9 cellular contexts compared by ENCODE assay signal in the genomic region with DNA sequence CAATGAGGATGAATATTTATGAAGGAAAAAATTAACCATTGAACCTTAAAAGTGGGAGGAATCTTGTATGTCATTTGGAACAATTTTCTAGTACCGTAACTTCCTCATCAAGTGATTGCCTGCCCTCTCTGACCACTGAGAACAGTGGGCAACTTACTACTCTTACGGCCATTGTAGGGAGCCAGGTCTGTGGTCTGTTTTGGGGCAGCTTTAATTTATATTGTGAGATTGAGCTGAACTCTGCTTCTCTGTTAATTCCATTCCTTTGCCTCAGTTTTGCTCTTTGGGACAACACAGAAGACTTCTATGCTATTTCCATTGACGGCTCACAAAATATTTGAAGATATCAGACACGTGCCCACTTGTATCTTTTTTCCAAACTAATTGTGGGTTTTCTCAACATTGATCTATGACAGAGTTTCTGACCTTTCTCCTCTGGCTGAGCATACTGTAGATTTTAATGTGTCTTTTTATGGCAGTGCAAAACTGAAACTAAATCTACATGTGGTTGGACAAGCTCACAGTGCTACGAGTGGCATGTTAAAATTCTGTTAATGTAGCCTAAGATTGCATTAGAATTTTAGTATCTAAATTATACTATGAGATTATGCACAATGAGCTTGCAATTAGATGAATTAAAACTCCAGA. TPM values are rescaled to one million over a fixed set of nuclear protein-coding genes. Genes with fewer than 3 reads are reported as not detected.
A peak's percentile ranks its signal among the peaks of the same experiment; 100 is the strongest.
DNase-seq lines count a peak whose midpoint lies in the region; ATAC-seq and TF ChIP-seq lines count a peak whose summit lies in the region.
"Had no signal": no experiment of that assay in that cellular context is flagged by ENCODE, and none has a peak within 500 bp of the region (broad histone marks: within the 10 kb centered on the region; RNA-seq: fewer than 3 reads in every experiment).

No MANE protein-coding gene starts in this region.

- H3K4me3 Mint-ChIP-seq in nephron (no peak overlapping the region), H9 (no peak overlapping the region)

- no CpG with 5 or more reads among the region's 5 CpGs for WGBS in H9 (ENCODE audit: extremely low coverage, insufficient read length, low lambda C conversion rate)

- no peaks in the 10 kb centered on the region for H3K9me3 ChIP-seq in H9 (ENCODE audit: control insufficient read depth, low read depth, low read length)

- H3K27me3 Mint-ChIP-seq in nephron (ENCODE audit: low read depth) (no peaks in the 10 kb centered on the region), H9 (ENCODE audit: low read depth) (no peaks in the 10 kb centered on the region)

- no peaks in the 10 kb centered on the region for H3K4me1 ChIP-seq in H9 (ENCODE audit: insufficient read depth, low read length)

- H2BK12ac ChIP-seq in H9 (ENCODE audit: insufficient read length, low read depth, low read length): no peak overlapping the region

- H3K4ac ChIP-seq in H9 (ENCODE audit: low read depth, low read length): no peak overlapping the region

- no peak for TF ChIP-seq CTCF in nephron (IDR thresholded peaks at IDR 0.05; ENCODE audit: unreplicated experiment in 3 of 3)
- no peak for TF ChIP-seq CTCF in H9 (conservative IDR thresholded peaks at IDR 0.05)

- H3K27me3 ChIP-seq in H9 (ENCODE audit: insufficient read depth, low read length): no peaks in the 10 kb centered on the region

- no peak overlapping the region for H4K8ac ChIP-seq in H9 (replicated peaks; ENCODE audit: insufficient read length, low read depth, low read length)

- no peak overlapping the region for H3K4me2 ChIP-seq in H9 (ENCODE audit: insufficient read depth, insufficient read length, low read length)

- ATAC-seq in GM18870 (IDR thresholded peaks at IDR 0.05; ENCODE audit: unreplicated experiment): peak; percentile 70
- peak; percentile 54 for ATAC-seq in HG03039 (IDR thresholded peaks at IDR 0.05; ENCODE audit: unreplicated experiment)
- ATAC-seq in activated naive CD4-positive, alpha-beta T cell treated with anti-CD3 and anti-CD28 coated beads, Interleukin-2, amount 50 U/mL, for 72 hours: peak; percentile 48 to 89

- H2AK5ac ChIP-seq in H9 (ENCODE audit: insufficient read length, low read length): no peak overlapping the region

- H3K9ac ChIP-seq in H9 (ENCODE audit: extremely low read depth, insufficient read length, low read length): no peak overlapping the region

- no peak overlapping the region for H4K91ac ChIP-seq in H9 (ENCODE audit: insufficient read length, low read depth, low read length)

- no peak for DNase-seq in activated naive CD4-positive, alpha-beta T cell treated with anti-CD3 and anti-CD28 coated beads, Interleukin-2, amount 50 U/mL, for 72 hours (ENCODE audit: low spot score in 2 of 2)
- DNase-seq in substantia nigra (lab: John Stamatoyannopoulos, UW): no peak
- DNase-seq in H9: no peak
- no peak for DNase-seq in cortex of kidney (lab: John Stamatoyannopoulos, UW)
- no peak for DNase-seq in NCI-H187 treated with DMSO at 0.1 percent for 48 hours (lab: John Stamatoyannopoulos, UW)

- no peak overlapping the region for H3K56ac ChIP-seq in H9 (ENCODE audit: insufficient read length, low read depth, low read length)

- H3K27ac ChIP-seq in substantia nigra (ENCODE audit: low read depth, low read length, poor library complexity, severe bottlenecking) (no peak overlapping the region), H9 (ENCODE audit: insufficient read length, low read depth, low read length) (no peak overlapping the region)
- H3K27ac ChIP-seq: HL-60 had no signal

- H3K23ac ChIP-seq in H9 (ENCODE audit: insufficient read length, low read depth, low read length): no peak overlapping the region

- H3K79me2 ChIP-seq in H9 (ENCODE audit: insufficient read depth, low read length): no peaks in the 10 kb centered on the region

- no peaks in the 10 kb centered on the region for H3K79me1 ChIP-seq in H9 (ENCODE audit: insufficient read depth, low read depth, low read length, poor library complexity, severe bottlenecking)

- no peak overlapping the region for H2AFZ ChIP-seq in H9 (ENCODE audit: low read length)

- no peaks in the 10 kb centered on the region for H3K23me2 ChIP-seq in H9 (ENCODE audit: insufficient read length, low read depth, low read length, poor library complexity, severe bottlenecking)

- no peaks in the 10 kb centered on the region for H4K20me1 ChIP-seq in H9 (ENCODE audit: control insufficient read depth, insufficient read depth, insufficient read length)

- H2BK120ac ChIP-seq in H9 (ENCODE audit: low read depth, low read length, poor library complexity, severe bottlenecking): no peak overlapping the region

- peaks cover 16% of the 10 kb centered on the region for H3K4me1 Mint-ChIP-seq in nephron
- peaks cover 13 to 19% of the 10 kb centered on the region in 2 experiments for H3K4me1 Mint-ChIP-seq in H9

- H2BK15ac ChIP-seq in H9 (ENCODE audit: low read depth, low read length): no peak overlapping the region

- no peak overlapping the region for H3T11ph ChIP-seq in H9 (ENCODE audit: low read length)

- no peak overlapping the region for H2BK20ac ChIP-seq in H9 (ENCODE audit: low read depth, low read length, poor library complexity, severe bottlenecking)

- H3K9me3 Mint-ChIP-seq in activated naive CD4-positive, alpha-beta T cell treated with anti-CD3 and anti-CD28 coated beads, Interleukin-2, amount 50 U/mL, for 72 hours: no peaks in the 10 kb centered on the region
- peaks cover 5% of the 10 kb centered on the region for H3K9me3 Mint-ChIP-seq in nephron
- peaks cover 0 to 3% of the 10 kb centered on the region in 2 experiments; a peak in 1 of 5 replicates for H3K9me3 Mint-ChIP-seq in H9

- no peak overlapping the region for H3K14ac ChIP-seq in H9 (ENCODE audit: insufficient read depth, low read length)

- H3K18ac ChIP-seq in H9 (ENCODE audit: insufficient read length, low read depth, low read length): no peak overlapping the region

- H3K36me3 Mint-ChIP-seq in activated naive CD4-positive, alpha-beta T cell treated with anti-CD3 and anti-CD28 coated beads, Interleukin-2, amount 50 U/mL, for 72 hours: no peaks in the 10 kb centered on the region
- H3K36me3 Mint-ChIP-seq in nephron (ENCODE audit: low read depth) (no peaks in the 10 kb centered on the region), H9 (ENCODE audit: insufficient read depth in 1 of 3, low read depth in 3 of 3) (peaks cover 7 to 13% (median 11%) of the 10 kb centered on the region in 3 experiments; a peak in 6 of 7 replicates)

- peak overlapping the region in 1 of 2 donors; percentile 79 for H3K27ac Mint-ChIP-seq in activated naive CD4-positive, alpha-beta T cell treated with anti-CD3 and anti-CD28 coated beads, Interleukin-2, amount 50 U/mL, for 72 hours
- H3K27ac Mint-ChIP-seq in nephron (peak overlapping the region; percentile 6 to 23 (median 14)), H9 (no peak overlapping the region)

- H4K5ac ChIP-seq in H9 (ENCODE audit: insufficient read length, low read depth, low read length): no peak overlapping the region

- no peak overlapping the region for H2BK5ac ChIP-seq in H9 (ENCODE audit: insufficient read length, low read length)

RNA-seq across cellular contexts. Expression of gene ZNF281, which starts 27.8 kb away (rescaled TPM):
- total RNA-seq in activated naive CD4-positive, alpha-beta T cell treated with anti-CD3 and anti-CD28 coated beads, Interleukin-2, amount 50 U/mL, for 72 hours: 10 to 100 TPM; 16.2 to 19.2 TPM
- 71.9 and 75.2 TPM in 2 replicates for total RNA-seq in H9 (2021)

Comparison
In these comparisons a context has a peak if more than half of its experiments do, and no peak if none do; other contexts are left out.
1. H3K27ac Mint-ChIP-seq: peak in nephron (3 of 3); none in H9 (0 of 3).
2. Peak in every context shown above with its lines, with median percentiles within 50 percentile points of each other: ATAC-seq.